ENCODE assay signal across 16 cellular contexts in the genomic region with DNA sequence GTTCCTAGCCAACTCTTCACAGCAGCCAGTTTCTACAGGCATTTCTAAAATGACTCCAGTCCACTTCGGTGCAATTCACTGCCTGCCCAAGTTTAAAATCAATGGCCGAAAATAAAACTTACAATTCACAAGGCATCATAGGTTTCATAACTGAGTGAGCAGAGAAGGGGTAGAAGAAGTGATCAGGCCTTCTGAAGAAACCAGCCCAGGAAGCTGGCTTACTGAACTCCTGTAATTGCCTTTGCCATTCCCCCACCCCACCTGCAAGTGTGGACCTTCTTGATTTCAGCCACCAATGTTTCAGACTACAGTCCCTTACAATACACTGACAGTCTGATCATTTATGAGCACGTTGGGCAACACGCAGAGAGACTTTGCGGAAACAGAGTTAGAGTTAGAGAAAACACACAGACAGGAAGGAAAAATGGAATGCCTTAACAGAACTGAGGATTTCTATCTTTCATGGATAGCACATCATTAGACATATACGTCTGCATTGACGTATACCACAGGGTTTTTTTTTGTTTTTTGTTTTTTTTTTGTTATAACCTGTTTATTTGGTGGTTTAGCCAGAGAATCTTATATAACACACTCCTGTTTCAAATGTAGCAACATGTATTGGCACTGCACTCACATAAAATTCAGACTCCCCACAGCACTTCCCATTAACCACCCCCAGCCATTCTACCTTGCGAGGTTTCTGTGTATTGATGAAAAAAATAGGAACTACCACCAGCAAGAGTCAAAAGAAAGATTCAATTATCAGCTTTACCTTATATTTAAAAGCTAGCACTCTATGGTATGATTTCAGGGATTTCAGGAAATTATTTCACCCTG.
A peak's percentile ranks its signal among the peaks of the same experiment; 100 is the strongest.
DNase-seq lines count a peak whose midpoint lies in the region; ATAC-seq and TF ChIP-seq lines count a peak whose summit lies in the region.
"Had no signal": no experiment of that assay in that cellular context is flagged by ENCODE, and none has a peak within 500 bp of the region (broad histone marks: within the 10 kb centered on the region; RNA-seq: fewer than 3 reads in every experiment).

No MANE protein-coding gene starts in this region.

- intact Hi-C loops in dorsolateral prefrontal cortex (cut with DNase I) (no loop called here), aorta (cut with DNase I) (no loop called here)

- H3K79me2 ChIP-seq in neural progenitor cell (ENCODE audit: low read depth): no peaks in the 10 kb centered on the region

- no peaks in the 10 kb centered on the region for H3F3A ChIP-seq in neural progenitor cell (ENCODE audit: low read depth)

- WGBS in aorta, 2 donors: 88 to 93% methylated on average over 8 of the region's 8 CpGs

- H3K27ac ChIP-seq in dorsolateral prefrontal cortex (peak overlapping the region in 51 of 59 donors; percentile 3 to 88 (median 72)), neural progenitor cell (no peak overlapping the region), aorta (ENCODE audit: low read depth in 1 of 2, low read length in 2 of 2) (no peak overlapping the region)

- H3K9me3 Mint-ChIP-seq in neural progenitor cell (no peaks in the 10 kb centered on the region), HFFc6 (no peaks in the 10 kb centered on the region)
- H3K9me3 Mint-ChIP-seq: CD8-positive, alpha-beta T cell had no signal

- H3K9me3 ChIP-seq in neural progenitor cell (ENCODE audit: low read depth) (no peaks in the 10 kb centered on the region), aorta (ENCODE audit: control insufficient read depth, low read length) (no peaks in the 10 kb centered on the region)
- H3K9me3 ChIP-seq: MG63 had no signal

- H3K27ac Mint-ChIP-seq in neural progenitor cell (peak overlapping the region; percentile 69), HFFc6 (no peak overlapping the region)
- H3K27ac Mint-ChIP-seq: CD8-positive, alpha-beta T cell had no signal

- H4K20me1 ChIP-seq in neural progenitor cell (ENCODE audit: low read depth): no peaks in the 10 kb centered on the region

- peak overlapping the region; percentile 51 for H3K4me2 ChIP-seq in neural progenitor cell

- H3K4me1 Mint-ChIP-seq in neural progenitor cell (peaks cover 30% of the 10 kb centered on the region), HFFc6 (ENCODE audit: low read depth) (no peaks in the 10 kb centered on the region)

- H3K27me3 Mint-ChIP-seq in neural progenitor cell (ENCODE audit: insufficient read depth, low read depth): peaks cover 4% of the 10 kb centered on the region
- peaks cover 26% of the 10 kb centered on the region for H3K27me3 Mint-ChIP-seq in HFFc6 (ENCODE audit: insufficient read depth)

- H3K4me3 ChIP-seq in dorsolateral prefrontal cortex: peak overlapping the region; percentile 18 to 73 (median 61)
- H3K4me3 ChIP-seq in neural progenitor cell: peak overlapping the region; percentile 28
- H3K4me3 ChIP-seq in aorta (ENCODE audit: low read length in 2 of 2): no peak overlapping the region
- H3K4me3 ChIP-seq: MG63 had no signal

- H3K4me1 ChIP-seq in neural progenitor cell (peaks cover 14% of the 10 kb centered on the region), aorta (ENCODE audit: control insufficient read depth in 1 of 2, insufficient read depth in 2 of 2, low read length in 2 of 2) (no peaks in the 10 kb centered on the region)

- no peak for TF ChIP-seq CTCF in dorsolateral prefrontal cortex (IDR thresholded peaks at IDR 0.05 in 54 of 56, conservative IDR thresholded peaks at IDR 0.05 in 2 of 56; ENCODE audit: low read depth in 1 of 56, partially characterized antibody in 56 of 56)
- TF ChIP-seq CTCF in neural progenitor cell (IDR thresholded peaks at IDR 0.05): no peak
- TF ChIP-seq CTCF in HFFc6 (IDR thresholded peaks at IDR 0.05): no peak

- H3K27me3 ChIP-seq in dorsolateral prefrontal cortex (no peaks in the 10 kb centered on the region), neural progenitor cell (no peaks in the 10 kb centered on the region), aorta (ENCODE audit: control insufficient read depth in 1 of 2, insufficient read depth in 2 of 2, low read length in 1 of 2) (no peaks in the 10 kb centered on the region)
- H3K27me3 ChIP-seq: MG63 had no signal

- H3K9ac ChIP-seq in neural progenitor cell: no peak overlapping the region

- H2AFZ ChIP-seq in neural progenitor cell (replicated peaks): peak overlapping the region; percentile 96

- in situ Hi-C loops in G401 (cut with HindIII; ENCODE audit: low sequenced_read_pairs): no loop called here

- H3K36me3 ChIP-seq in neural progenitor cell (no peaks in the 10 kb centered on the region), aorta (ENCODE audit: control insufficient read depth in 1 of 2, insufficient read depth in 2 of 2, low read length in 1 of 2) (no peaks in the 10 kb centered on the region)
- H3K36me3 ChIP-seq: MG63 had no signal

- H3K4me3 Mint-ChIP-seq in neural progenitor cell (peak overlapping the region; percentile 80), HFFc6 (no peak overlapping the region)
- H3K4me3 Mint-ChIP-seq: CD8-positive, alpha-beta T cell had no signal

- DNase-seq in G401 (ENCODE audit: low spot score) (peak; percentile 69), dorsolateral prefrontal cortex (no peak), neural progenitor cell (ENCODE audit: low spot score) (no peak), aorta (no peak), HuH-7 (ENCODE audit: low spot score) (no peak), HFFc6 (no peak)
- DNase-seq: ACHN; CD8-positive, alpha-beta T cell; DMS 273 treated with DMSO at 0.1 percent for 48 hours; HCEC 1CT; KG1; MG63; NCI-H1092 treated with DMSO at 0.1 percent for 48 hours; SHP77 treated with DMSO at 0.1 percent for 48 hours had no signal

- H3K36me3 Mint-ChIP-seq in neural progenitor cell: peaks cover 8% of the 10 kb centered on the region
- H3K36me3 Mint-ChIP-seq in HFFc6 (ENCODE audit: low read depth): no peaks in the 10 kb centered on the region
- H3K36me3 Mint-ChIP-seq: CD8-positive, alpha-beta T cell had no signal

- ATAC-seq in HG03432 (IDR thresholded peaks at IDR 0.05; ENCODE audit: unreplicated experiment) (peak; percentile 34), aorta (ENCODE audit: low FRiP score) (no peak), GM19463 (IDR thresholded peaks at IDR 0.05; ENCODE audit: unreplicated experiment) (no peak)
- ATAC-seq: CD8-positive, alpha-beta T cell had no signal

Comparison
In these comparisons a context has a peak if more than half of its experiments do, and no peak if none do; other contexts are left out.
1. H3K27ac ChIP-seq: peak in dorsolateral prefrontal cortex (51 of 59); none in neural progenitor cell (single experiment) and aorta (0 of 2).
2. H3K4me3 ChIP-seq: peak in dorsolateral prefrontal cortex (59 of 59) and neural progenitor cell (single experiment); none in aorta (0 of 2).